In the genomic region with DNA sequence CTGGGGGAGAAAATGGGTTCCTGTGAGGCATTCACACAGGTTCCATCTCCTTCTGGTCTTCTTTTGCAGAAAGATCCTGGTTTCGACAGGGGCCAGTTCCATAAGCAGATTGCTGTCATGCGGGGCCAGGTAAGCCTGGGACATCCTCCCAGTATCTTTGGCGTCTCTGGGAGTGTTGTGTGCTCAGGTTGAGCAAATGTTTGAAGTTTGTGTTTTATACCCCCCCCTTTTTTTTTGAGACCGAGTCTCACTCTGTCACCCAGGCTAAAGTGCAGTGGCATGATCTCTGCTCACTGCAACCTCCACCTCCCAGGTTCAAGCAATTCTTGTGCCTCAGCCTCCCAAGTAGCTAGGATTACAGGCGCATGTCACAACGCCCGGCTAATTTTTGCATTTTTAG, we compare ENCODE assay signal across 37 cellular contexts. TPM values are rescaled to one million over a fixed set of nuclear protein-coding genes. Genes with fewer than 3 reads are reported as not detected.
DNase-seq lines count a peak whose midpoint lies in the region; ATAC-seq, FAIRE-seq and TF ChIP-seq lines count a peak whose summit lies in the region.
"Had no signal": no experiment of that assay in that cellular context is flagged by ENCODE, and none has a peak within 500 bp of the region (broad histone marks: within the 10 kb centered on the region; RNA-seq: fewer than 3 reads in every experiment).

No MANE protein-coding gene starts in this region.

- POLR2A ChIA-PET in HepG2 (lab: Yijun Ruan, JAX): no interaction called here
- POLR2A ChIA-PET in activated CD4-positive, alpha-beta memory T cell treated with anti-CD3 and anti-CD28 coated beads for 36 hours (lab: Charles Lee): no interaction called here

- no peak overlapping the region for H3K4me2 ChIP-seq in HepG2 (ENCODE audit: low read depth, low read length)
- no peak overlapping the region for H3K4me2 ChIP-seq in hepatocyte
- H3K4me2 ChIP-seq in MM.1S (ENCODE audit: low read depth, low read length): no peak overlapping the region
- H3K4me2 ChIP-seq: A549; BLaER1; BLaER1 treated with 17β-estradiol and CSF1 and Interleukin-3, amounts not matched to agents 10 nM and 100 nM had no signal

- no peaks in the 10 kb centered on the region for H3K9me2 ChIP-seq in hepatocyte (replicated peaks; ENCODE audit: insufficient read depth)
- H3K9me2 ChIP-seq in MM.1S (replicated peaks; ENCODE audit: insufficient read depth, low read length): no peaks in the 10 kb centered on the region

- H3K4me3 Mint-ChIP-seq in activated CD4-positive, alpha-beta memory T cell treated with anti-CD3 and anti-CD28 coated beads for 36 hours: no peak overlapping the region
- H3K4me3 Mint-ChIP-seq: B cell; CD14-positive monocyte; CD4-positive, alpha-beta memory T cell; CD4-positive, alpha-beta T cell; CD4-positive, CD25-positive, alpha-beta regulatory T cell; CD8-positive, alpha-beta memory T cell; CD8-positive, alpha-beta T cell had no signal

- no peak for TF ChIP-seq CTCF in liver (IDR thresholded peaks at IDR 0.05; ENCODE audit: low read depth, low read length, missing input control)
- TF ChIP-seq CTCF in HepG2 (CRISPR knock-in tag; IDR thresholded peaks at IDR 0.05): no peak
- TF ChIP-seq CTCF in hepatocyte (IDR thresholded peaks at IDR 0.05; ENCODE audit: poor library complexity): no peak
- TF ChIP-seq CTCF in right lobe of liver (IDR thresholded peaks at IDR 0.05): no peak
- TF ChIP-seq CTCF in MM.1S (IDR thresholded peaks at IDR 0.05; ENCODE audit: low read length): no peak

- CTCF ChIA-PET in HepG2 (lab: Yijun Ruan, JAX; ENCODE audit: low intra/inter-chr PET ratio, low total read pairs): no interaction called here
- CTCF ChIA-PET in activated CD4-positive, alpha-beta memory T cell treated with anti-CD3 and anti-CD28 coated beads for 36 hours (lab: Charles Lee): interaction anchor here (1.2 to 1.3 kb wide), 2 partner anchors 9 to 14 kb away, joined by 3 to 4 read pairs; no protein-coding TSS in a partner anchor

- peaks cover 23% of the 10 kb centered on the region for H3K36me3 Mint-ChIP-seq in activated CD4-positive, alpha-beta memory T cell treated with anti-CD3 and anti-CD28 coated beads for 36 hours

- H3K4me1 Mint-ChIP-seq in activated CD4-positive, alpha-beta memory T cell treated with anti-CD3 and anti-CD28 coated beads for 36 hours (ENCODE audit: low read depth): no peaks in the 10 kb centered on the region
- H3K4me1 Mint-ChIP-seq: B cell; CD14-positive monocyte; CD4-positive, alpha-beta memory T cell had no signal

- H3K9me3 Mint-ChIP-seq in activated CD4-positive, alpha-beta memory T cell treated with anti-CD3 and anti-CD28 coated beads for 36 hours: no peaks in the 10 kb centered on the region
- H3K9me3 Mint-ChIP-seq: CD14-positive monocyte; CD4-positive, alpha-beta memory T cell; CD4-positive, alpha-beta T cell; CD4-positive, CD25-positive, alpha-beta regulatory T cell; CD8-positive, alpha-beta memory T cell; CD8-positive, alpha-beta T cell had no signal

- H2AFZ ChIP-seq in HepG2 (ENCODE audit: low read length): no peak overlapping the region
- no peak overlapping the region for H2AFZ ChIP-seq in hepatocyte
- H2AFZ ChIP-seq in MM.1S (ENCODE audit: low read length): no peak overlapping the region

- H3F3A ChIP-seq in MM.1S (ENCODE audit: insufficient read depth, low read length): no peaks in the 10 kb centered on the region

- intact Hi-C loops in HepG2 (cut with micrococcal nuclease; ENCODE audit: unreplicated experiment): no loop called here
- intact Hi-C loops in right lobe of liver (cut with DNase I): no loop called here
- intact Hi-C loops in activated CD4-positive, alpha-beta memory T cell treated with anti-CD3 and anti-CD28 coated beads for 36 hours (cut with micrococcal nuclease): no loop called here

- H3K27me3 ChIP-seq in liver (ENCODE audit: control insufficient read depth in 4 of 4, insufficient read depth in 4 of 4, low read length in 3 of 4) (no peaks in the 10 kb centered on the region), HepG2 (ENCODE audit: control insufficient read depth in 1 of 2, insufficient read depth in 2 of 2, low read length in 2 of 2) (no peaks in the 10 kb centered on the region), hepatocyte (no peaks in the 10 kb centered on the region), right lobe of liver (no peaks in the 10 kb centered on the region), MM.1S (replicated peaks; ENCODE audit: insufficient read depth, low read length) (no peaks in the 10 kb centered on the region)
- H3K27me3 ChIP-seq: BE2C; BLaER1; BLaER1 treated with 17β-estradiol and CSF1 and Interleukin-3, amounts not matched to agents 10 nM and 100 nM had no signal

- H3K36me3 ChIP-seq in liver (ENCODE audit: control insufficient read depth in 4 of 4, insufficient read depth in 3 of 4, low read depth in 1 of 4, low read length in 3 of 4) (peaks cover 2 to 6% (median 5%) of the 10 kb centered on the region in 4 donors), HepG2 (replicated peaks in 1 of 2; ENCODE audit: control insufficient read depth in 1 of 2, insufficient read depth in 2 of 2, low read length in 2 of 2) (peaks cover 2 to 24% of the 10 kb centered on the region in 2 experiments; a peak in 4 of 5 replicates), hepatocyte (replicated peaks; ENCODE audit: insufficient read depth, low read depth) (no peaks in the 10 kb centered on the region), right lobe of liver (no peaks in the 10 kb centered on the region), MM.1S (replicated peaks; ENCODE audit: insufficient read depth, low read length) (no peaks in the 10 kb centered on the region)

- H3K27me3 Mint-ChIP-seq in activated CD4-positive, alpha-beta memory T cell treated with anti-CD3 and anti-CD28 coated beads for 36 hours: no peaks in the 10 kb centered on the region
- H3K27me3 Mint-ChIP-seq: B cell; CD4-positive, alpha-beta memory T cell; CD4-positive, alpha-beta T cell; CD4-positive, CD25-positive, alpha-beta regulatory T cell; CD8-positive, alpha-beta memory T cell had no signal

- WGBS in liver: 58% methylated on average over 7 of the region's 7 CpGs
- WGBS in HepG2 (ENCODE audit: low lambda C conversion rate): 71% methylated on average over 7 of the region's 7 CpGs
- 78% methylated on average over 7 of the region's 7 CpGs for WGBS in hepatocyte (ENCODE audit: low lambda C conversion rate, missing lambda C conversion rate)
- 51% methylated on average over 7 of the region's 7 CpGs for WGBS in right lobe of liver (ENCODE audit: insufficient coverage, low coverage, low lambda C conversion rate, missing lambda C conversion rate)

- no peak overlapping the region for H3K27ac Mint-ChIP-seq in activated CD4-positive, alpha-beta memory T cell treated with anti-CD3 and anti-CD28 coated beads for 36 hours
- H3K27ac Mint-ChIP-seq: B cell; CD14-positive monocyte; CD4-positive, alpha-beta T cell; CD4-positive, CD25-positive, alpha-beta regulatory T cell; CD8-positive, alpha-beta T cell had no signal

- H3K27ac ChIP-seq in liver (ENCODE audit: low read depth in 1 of 2, low read length in 2 of 2) (no peak overlapping the region), HepG2 (ENCODE audit: extremely low read length, insufficient read depth, low read length) (no peak overlapping the region), hepatocyte (peak overlapping the region; percentile 85), right lobe of liver (no peak overlapping the region), MM.1S (ENCODE audit: low read length) (no peak overlapping the region)
- H3K27ac ChIP-seq: 22Rv1; A549; BLaER1; BLaER1 treated with 17β-estradiol and CSF1 and Interleukin-3, amounts not matched to agents 10 nM and 100 nM; C4-2B had no signal

- no peak for TF ChIP-seq RAD21 in liver (IDR thresholded peaks at IDR 0.05)
- no peak for TF ChIP-seq RAD21 in HepG2 (CRISPR knock-in tag; IDR thresholded peaks at IDR 0.05)

- no TSS peak for BruUV-seq in HepG2 (replicated peaks; lab: Mats Ljungman, UMichigan)

- H4K20me1 ChIP-seq in HepG2 (ENCODE audit: insufficient read depth, low read length) (no peaks in the 10 kb centered on the region), hepatocyte (ENCODE audit: insufficient read depth, poor library complexity, severe bottlenecking) (no peaks in the 10 kb centered on the region), MM.1S (ENCODE audit: insufficient read depth, low read length) (no peaks in the 10 kb centered on the region)
- H4K20me1 ChIP-seq: BLaER1 had no signal

- H3K9me3 ChIP-seq in liver (ENCODE audit: control insufficient read depth in 4 of 4, low read length in 3 of 4): no peaks in the 10 kb centered on the region
- H3K9me3 ChIP-seq in HepG2 (ENCODE audit: low read length): no peaks in the 10 kb centered on the region
- no peaks in the 10 kb centered on the region for H3K9me3 ChIP-seq in hepatocyte (ENCODE audit: low read depth)
- H3K9me3 ChIP-seq in right lobe of liver: no peaks in the 10 kb centered on the region
- no peaks in the 10 kb centered on the region for H3K9me3 ChIP-seq in MM.1S (replicated peaks; ENCODE audit: insufficient read depth, low read length)
- H3K9me3 ChIP-seq: A549; BE2C; BLaER1; BLaER1 treated with 17β-estradiol and CSF1 and Interleukin-3, amounts not matched to agents 10 nM and 100 nM; Caco-2 had no signal

- H3K9ac ChIP-seq in liver (ENCODE audit: low read depth in 1 of 2, low read length in 2 of 2) (no peak overlapping the region), HepG2 (ENCODE audit: insufficient read depth, low read depth, low read length) (no peak overlapping the region), MM.1S (ENCODE audit: low read length) (no peak overlapping the region)
- H3K9ac ChIP-seq: BLaER1; BLaER1 treated with 17β-estradiol and CSF1 and Interleukin-3, amounts not matched to agents 10 nM and 100 nM had no signal

- FAIRE-seq in HepG2 (lab: Jason Lieb, UNC): no peak
- FAIRE-seq: A204.1, A549, D721Med had no signal

- TF ChIP-seq POLR2A in HepG2 (IDR thresholded peaks at IDR 0.05; ENCODE audit: insufficient read depth in 1 of 2, low read depth in 2 of 2, low read length in 2 of 2): no peak
- no peak for TF ChIP-seq POLR2A in right lobe of liver (IDR thresholded peaks at IDR 0.05)

- no peaks in the 10 kb centered on the region for H3K79me2 ChIP-seq in HepG2 (ENCODE audit: insufficient read depth, low read length)
- peaks cover 7% of the 10 kb centered on the region for H3K79me2 ChIP-seq in hepatocyte
- H3K79me2 ChIP-seq in MM.1S (ENCODE audit: low read length): no peaks in the 10 kb centered on the region

- DNase-seq in HepG2 (ENCODE audit: low spot score) (no peak), hepatocyte (ENCODE audit: low spot score) (no peak), left lobe of liver (ENCODE audit: low spot score) (no peak), right lobe of liver (no peak), NCI-H2196 treated with DMSO at 0.1 percent for 48 hours (lab: John Stamatoyannopoulos, UW; ENCODE audit: unreplicated experiment) (no peak), MM.1S (no peak)
- no peak for DNase-seq in activated CD4-positive, alpha-beta memory T cell treated with anti-CD3 and anti-CD28 coated beads for 36 hours
- DNase-seq: 8988T; ACHN; AML-193; C1 segment of cervical spinal cord; Caco-2; Calu3; CD4-positive, alpha-beta memory T cell; CD4-positive, alpha-beta T cell; CD4-positive, CD25-positive, alpha-beta regulatory T cell; CD8-positive, alpha-beta memory T cell; CD8-positive, alpha-beta T cell; COR-L47; DMS 273 treated with DMSO at 0.1 percent for 48 hours; DMS153; DMS53; DMS79; DMS79 treated with DMSO at 0.1 percent for 48 hours; DND-41; EL had no signal

- H3K4me1 ChIP-seq in liver (ENCODE audit: control insufficient read depth in 4 of 4, insufficient read depth in 4 of 4, low read length in 3 of 4): peaks cover 0 to 21% (median 11%) of the 10 kb centered on the region in 4 donors
- H3K4me1 ChIP-seq in HepG2 (ENCODE audit: insufficient read depth, low read length): peaks cover 33% of the 10 kb centered on the region
- peaks cover 30% of the 10 kb centered on the region for H3K4me1 ChIP-seq in hepatocyte (ENCODE audit: insufficient read depth)
- H3K4me1 ChIP-seq in right lobe of liver: peaks cover 0 to 30% (median 4%) of the 10 kb centered on the region in 4 donors
- H3K4me1 ChIP-seq in MM.1S (ENCODE audit: low read length): no peaks in the 10 kb centered on the region
- H3K4me1 ChIP-seq: A549 had no signal

- in situ Hi-C loops in HepG2 (cut with HindIII; ENCODE audit: extremely low pct_ligation_motif_present, low pct_unique_long_range_greater_than_20kb): no loop called here

- TF ChIP-seq EP300 in HepG2 (IDR thresholded peaks at IDR 0.05; ENCODE audit: low read depth in 2 of 2, low read length in 2 of 2) (no peak), HepG2 (CRISPR knock-in tag; IDR thresholded peaks at IDR 0.05; ENCODE audit: borderline replicate concordance) (no peak)

- ATAC-seq in HepG2: no peak
- ATAC-seq in left lobe of liver: peak; percentile 75
- ATAC-seq in right lobe of liver: peak; percentile 26 to 80 (median 56)
- ATAC-seq: CD8-positive, alpha-beta T cell had no signal

- no peak overlapping the region for H3K4me3 ChIP-seq in liver (ENCODE audit: low read depth in 1 of 3, low read length in 3 of 3)
- no peak overlapping the region for H3K4me3 ChIP-seq in HepG2 (replicated peaks in 1 of 3; ENCODE audit: insufficient read depth in 1 of 3, low read depth in 2 of 3, low read length in 3 of 3)
- H3K4me3 ChIP-seq in hepatocyte: no peak overlapping the region
- H3K4me3 ChIP-seq in right lobe of liver: no peak overlapping the region
- H3K4me3 ChIP-seq in MM.1S (ENCODE audit: low read length): no peak overlapping the region
- H3K4me3 ChIP-seq: A549; BLaER1; BLaER1 treated with 17β-estradiol and CSF1 and Interleukin-3, amounts not matched to agents 10 nM and 100 nM had no signal

RNA-seq across cellular contexts. Expression of gene AVPI1, which starts 20.0 kb away (rescaled TPM):
- total RNA-seq in liver (1 to 10 TPM; 6.6 to 7.8 TPM), HepG2 (2016; rRNA removed; fragmentation: Illumina TruSeq; extraction: Trizol) (39.8 and 47.6 TPM in 2 replicates), hepatocyte (23.8 and 26.4 TPM in 2 replicates), left lobe of liver (26.4 TPM), right lobe of liver (10 to 100 TPM; 10.3 to 27.0 (median 20.2) TPM)
- polyA plus RNA-seq in liver (10 to 100 TPM; 16.0 to 22.1 TPM), HepG2 (2011; rRNA removed) (60.6 and 61.2 TPM in 2 replicates), hepatocyte (28.5 and 34.1 TPM in 2 replicates)
- 17.3 and 23.9 TPM in 2 replicates for total RNA-seq in HepG2 (2016; cell fraction: cytosol; rRNA removed; fragmentation: Illumina TruSeq; extraction: Trizol; ENCODE audit: low read depth)
- total RNA-seq in HepG2 (2016; cell fraction: insoluble cytoplasmic fraction; rRNA removed; fragmentation: Illumina TruSeq; extraction: Trizol): 40.9 and 48.9 TPM in 2 replicates
- 32.7 and 40.7 TPM in 2 replicates for total RNA-seq in HepG2 (2016; cell fraction: membrane; rRNA removed; fragmentation: Illumina TruSeq; extraction: Trizol)
- 19.1 and 24.2 TPM in 2 replicates for total RNA-seq in HepG2 (2016; cell fraction: nucleus; rRNA removed; fragmentation: Illumina TruSeq; extraction: Trizol)
- polyA plus RNA-seq in HepG2 (2011; cell fraction: cytosol; rRNA removed): 46.9 and 72.0 TPM in 2 replicates
- polyA plus RNA-seq in HepG2 (2011; cell fraction: nucleus; rRNA removed): 30.9 and 32.2 TPM in 2 replicates
- 17.8 and 27.6 TPM in 2 replicates for polyA plus RNA-seq in HepG2 (2012)
- polyA plus RNA-seq in HepG2 (2016; cell fraction: cytosol; fragmentation: Illumina TruSeq; extraction: Trizol; ENCODE audit: low read depth): 15.1 and 21.8 TPM in 2 replicates
- 52.4 and 52.8 TPM in 2 replicates for polyA plus RNA-seq in HepG2 (2016; cell fraction: insoluble cytoplasmic fraction; fragmentation: Illumina TruSeq; extraction: Trizol; ENCODE audit: low read depth)
- polyA plus RNA-seq in HepG2 (2016; cell fraction: membrane; fragmentation: Illumina TruSeq; extraction: Trizol; ENCODE audit: low read depth): 23.9 and 32.8 TPM in 2 replicates
- 25.4 and 28.6 TPM in 2 replicates for polyA plus RNA-seq in HepG2 (2016; cell fraction: nucleus; fragmentation: Illumina TruSeq; extraction: Trizol; ENCODE audit: insufficient read depth, low read depth)
- 68.6 and 143 TPM in 2 replicates for polyA minus RNA-seq in HepG2 (2011; rRNA and poly(A)+ RNA removed; ENCODE audit: low replicate concordance)
- polyA minus RNA-seq in HepG2 (2011; cell fraction: cytosol; rRNA and poly(A)+ RNA removed): 32.1 and 32.4 TPM in 2 replicates
- polyA minus RNA-seq in HepG2 (2011; cell fraction: nucleus; rRNA and poly(A)+ RNA removed): 21.8 and 28.6 TPM in 2 replicates
- 1 to 10 TPM; 1.7 to 2.1 TPM for total RNA-seq in activated CD4-positive, alpha-beta memory T cell treated with anti-CD3 and anti-CD28 coated beads for 36 hours

RNA-seq across cellular contexts. Expression of gene PI4K2A, which starts 26.5 kb away (rescaled TPM):
- 10 to 100 TPM; 12.1 to 17.6 TPM for total RNA-seq in liver
- 10 to 100 TPM in 1 of 2 donors, 1 to 10 TPM in 1; 4.4 to 10.2 TPM for polyA plus RNA-seq in liver
- total RNA-seq in HepG2 (2016; rRNA removed; fragmentation: Illumina TruSeq; extraction: Trizol): 14.3 and 16.6 TPM in 2 replicates
- total RNA-seq in HepG2 (2016; cell fraction: cytosol; rRNA removed; fragmentation: Illumina TruSeq; extraction: Trizol; ENCODE audit: low read depth): 1.1 and 1.5 TPM in 2 replicates
- total RNA-seq in HepG2 (2016; cell fraction: insoluble cytoplasmic fraction; rRNA removed; fragmentation: Illumina TruSeq; extraction: Trizol): 14.4 and 15.3 TPM in 2 replicates
- total RNA-seq in HepG2 (2016; cell fraction: membrane; rRNA removed; fragmentation: Illumina TruSeq; extraction: Trizol): 5.3 and 5.4 TPM in 2 replicates
- total RNA-seq in HepG2 (2016; cell fraction: nucleus; rRNA removed; fragmentation: Illumina TruSeq; extraction: Trizol): 7.8 and 8.3 TPM in 2 replicates
- polyA plus RNA-seq in HepG2 (2011; rRNA removed): 10.9 and 12.3 TPM in 2 replicates
- 11.1 and 12.6 TPM in 2 replicates for polyA plus RNA-seq in HepG2 (2011; cell fraction: cytosol; rRNA removed)
- 7.2 and 8.1 TPM in 2 replicates for polyA plus RNA-seq in HepG2 (2011; cell fraction: nucleus; rRNA removed)
- 8.1 and 9.8 TPM in 2 replicates for polyA plus RNA-seq in HepG2 (2012)
- 1.2 and 1.5 TPM in 2 replicates for polyA plus RNA-seq in HepG2 (2016; cell fraction: cytosol; fragmentation: Illumina TruSeq; extraction: Trizol; ENCODE audit: low read depth)
- polyA plus RNA-seq in HepG2 (2016; cell fraction: insoluble cytoplasmic fraction; fragmentation: Illumina TruSeq; extraction: Trizol; ENCODE audit: low read depth): 16.4 and 17.1 TPM in 2 replicates
- 3.5 and 4.3 TPM in 2 replicates for polyA plus RNA-seq in HepG2 (2016; cell fraction: membrane; fragmentation: Illumina TruSeq; extraction: Trizol; ENCODE audit: low read depth)
- 11.0 and 12.8 TPM in 2 replicates for polyA plus RNA-seq in HepG2 (2016; cell fraction: nucleus; fragmentation: Illumina TruSeq; extraction: Trizol; ENCODE audit: insufficient read depth, low read depth)
- polyA minus RNA-seq in HepG2 (2011; rRNA and poly(A)+ RNA removed; ENCODE audit: low replicate concordance): 14.5 and 22.6 TPM in 2 replicates
- 5.7 and 6.0 TPM in 2 replicates for polyA minus RNA-seq in HepG2 (2011; cell fraction: cytosol; rRNA and poly(A)+ RNA removed)
- polyA minus RNA-seq in HepG2 (2011; cell fraction: nucleus; rRNA and poly(A)+ RNA removed): 5.5 and 5.7 TPM in 2 replicates
- 25.9 and 26.5 TPM in 2 replicates for total RNA-seq in hepatocyte
- 19.6 and 22.4 TPM in 2 replicates for polyA plus RNA-seq in hepatocyte
- 5.6 TPM for total RNA-seq in left lobe of liver
- 10 to 100 TPM in 3 of 6 experiments, 1 to 10 TPM in 3; 6.2 to 18.1 (median 11.4) TPM for total RNA-seq in right lobe of liver
- total RNA-seq in activated CD4-positive, alpha-beta memory T cell treated with anti-CD3 and anti-CD28 coated beads for 36 hours: 10 to 100 TPM; 13.1 to 13.2 TPM

RNA-seq across cellular contexts. Expression of gene MORN4, which starts 33.7 kb away (rescaled TPM):
- total RNA-seq in liver (1 to 10 TPM in 1 of 2 donors, under 1 TPM in 1; 0.42 to 2.5 TPM), HepG2 (2016; rRNA removed; fragmentation: Illumina TruSeq; extraction: Trizol) (3.4 and 4.2 TPM in 2 replicates), hepatocyte (8.5 and 10.6 TPM in 2 replicates), left lobe of liver (0.81 TPM), right lobe of liver (1 to 10 TPM in 4 of 6 experiments, under 1 TPM in 2; 0.69 to 3.9 (median 1.6) TPM)
- polyA plus RNA-seq in liver (1 to 10 TPM; 1.7 to 3.1 TPM), HepG2 (2011; rRNA removed) (9.1 and 10.8 TPM in 2 replicates), hepatocyte (15.6 and 18.4 TPM in 2 replicates)
- 3.2 and 5.3 TPM in 2 replicates for total RNA-seq in HepG2 (2016; cell fraction: cytosol; rRNA removed; fragmentation: Illumina TruSeq; extraction: Trizol; ENCODE audit: low read depth)
- total RNA-seq in HepG2 (2016; cell fraction: insoluble cytoplasmic fraction; rRNA removed; fragmentation: Illumina TruSeq; extraction: Trizol): 4.6 and 5.2 TPM in 2 replicates
- total RNA-seq in HepG2 (2016; cell fraction: membrane; rRNA removed; fragmentation: Illumina TruSeq; extraction: Trizol): 6.1 and 6.3 TPM in 2 replicates
- total RNA-seq in HepG2 (2016; cell fraction: nucleus; rRNA removed; fragmentation: Illumina TruSeq; extraction: Trizol): 1.6 and 3.0 TPM in 2 replicates
- 7.3 and 11.8 TPM in 2 replicates for polyA plus RNA-seq in HepG2 (2011; cell fraction: cytosol; rRNA removed)
- 4.4 and 5.7 TPM in 2 replicates for polyA plus RNA-seq in HepG2 (2011; cell fraction: nucleus; rRNA removed)
- 7.4 and 10.4 TPM in 2 replicates for polyA plus RNA-seq in HepG2 (2012)
- polyA plus RNA-seq in HepG2 (2016; cell fraction: cytosol; fragmentation: Illumina TruSeq; extraction: Trizol; ENCODE audit: low read depth): 7.7 and 8.5 TPM in 2 replicates
- polyA plus RNA-seq in HepG2 (2016; cell fraction: insoluble cytoplasmic fraction; fragmentation: Illumina TruSeq; extraction: Trizol; ENCODE audit: low read depth): 9.6 and 10.3 TPM in 2 replicates
- 9.0 and 9.4 TPM in 2 replicates for polyA plus RNA-seq in HepG2 (2016; cell fraction: membrane; fragmentation: Illumina TruSeq; extraction: Trizol; ENCODE audit: low read depth)
- polyA plus RNA-seq in HepG2 (2016; cell fraction: nucleus; fragmentation: Illumina TruSeq; extraction: Trizol; ENCODE audit: insufficient read depth, low read depth): 7.8 and 8.8 TPM in 2 replicates
- 2.2 and 3.4 TPM in 2 replicates for polyA minus RNA-seq in HepG2 (2011; rRNA and poly(A)+ RNA removed; ENCODE audit: low replicate concordance)
- polyA minus RNA-seq in HepG2 (2011; cell fraction: cytosol; rRNA and poly(A)+ RNA removed): 1.2 and 2.5 TPM in 2 replicates
- 2.9 and 3.7 TPM in 2 replicates for polyA minus RNA-seq in HepG2 (2011; cell fraction: nucleus; rRNA and poly(A)+ RNA removed)
- total RNA-seq in activated CD4-positive, alpha-beta memory T cell treated with anti-CD3 and anti-CD28 coated beads for 36 hours: 1 to 10 TPM; 5.3 to 6.5 TPM
- total RNA-seq: CD8-positive, alpha-beta T cell had no signal
- polyA plus RNA-seq: CD14-positive monocyte had no signal

RNA-seq across cellular contexts. Expression of gene MARVELD1, which starts 46.5 kb away (rescaled TPM):
- 1 to 10 TPM; 2.3 to 3.3 TPM for total RNA-seq in liver
- polyA plus RNA-seq in liver: 1 to 10 TPM in 1 of 2 donors, under 1 TPM in 1; 0.72 to 3.3 TPM
- not detected in 2 replicates for total RNA-seq in HepG2 (2016; rRNA removed; fragmentation: Illumina TruSeq; extraction: Trizol)
- total RNA-seq in HepG2 (2016; cell fraction: cytosol; rRNA removed; fragmentation: Illumina TruSeq; extraction: Trizol; ENCODE audit: low read depth): not detected in 2 replicates
- total RNA-seq in HepG2 (2016; cell fraction: insoluble cytoplasmic fraction; rRNA removed; fragmentation: Illumina TruSeq; extraction: Trizol): not detected in 2 replicates
- total RNA-seq in HepG2 (2016; cell fraction: membrane; rRNA removed; fragmentation: Illumina TruSeq; extraction: Trizol): not detected in 2 replicates
- total RNA-seq in HepG2 (2016; cell fraction: nucleus; rRNA removed; fragmentation: Illumina TruSeq; extraction: Trizol): not detected in 2 replicates
- 0.08 TPM in 1 of 2 replicates, not detected in the other for polyA plus RNA-seq in HepG2 (2011; rRNA removed)
- 0.03 TPM in 1 of 2 replicates, not detected in the other for polyA plus RNA-seq in HepG2 (2011; cell fraction: cytosol; rRNA removed)
- polyA plus RNA-seq in HepG2 (2011; cell fraction: nucleus; rRNA removed): 0.03 and 0.26 TPM in 2 replicates
- not detected in 2 replicates for polyA plus RNA-seq in HepG2 (2012)
- polyA plus RNA-seq in HepG2 (2016; cell fraction: cytosol; fragmentation: Illumina TruSeq; extraction: Trizol; ENCODE audit: low read depth): not detected in 2 replicates
- polyA plus RNA-seq in HepG2 (2016; cell fraction: insoluble cytoplasmic fraction; fragmentation: Illumina TruSeq; extraction: Trizol; ENCODE audit: low read depth): not detected in 2 replicates
- polyA plus RNA-seq in HepG2 (2016; cell fraction: membrane; fragmentation: Illumina TruSeq; extraction: Trizol; ENCODE audit: low read depth): not detected in 2 replicates
- not detected in 2 replicates for polyA plus RNA-seq in HepG2 (2016; cell fraction: nucleus; fragmentation: Illumina TruSeq; extraction: Trizol; ENCODE audit: insufficient read depth, low read depth)
- 33.8 TPM in 1 of 2 replicates, not detected in the other for polyA minus RNA-seq in HepG2 (2011; rRNA and poly(A)+ RNA removed; ENCODE audit: low replicate concordance)
- polyA minus RNA-seq in HepG2 (2011; cell fraction: cytosol; rRNA and poly(A)+ RNA removed): not detected in 2 replicates
- 0.13 TPM in 1 of 2 replicates, not detected in the other for polyA minus RNA-seq in HepG2 (2011; cell fraction: nucleus; rRNA and poly(A)+ RNA removed)
- 25.4 and 29.5 TPM in 2 replicates for total RNA-seq in hepatocyte
- 52.5 and 53.1 TPM in 2 replicates for polyA plus RNA-seq in hepatocyte
- 2.0 TPM for total RNA-seq in left lobe of liver
- total RNA-seq in right lobe of liver: 1 to 10 TPM; 1.5 to 3.1 (median 2.3) TPM
- 1 to 10 TPM; 2.9 to 4.0 TPM for total RNA-seq in activated CD4-positive, alpha-beta memory T cell treated with anti-CD3 and anti-CD28 coated beads for 36 hours
- polyA plus RNA-seq: CD4-positive, CD25-positive, alpha-beta regulatory T cell had no signal
